ENCODE assay signal across 8 cellular contexts in the genomic region with DNA sequence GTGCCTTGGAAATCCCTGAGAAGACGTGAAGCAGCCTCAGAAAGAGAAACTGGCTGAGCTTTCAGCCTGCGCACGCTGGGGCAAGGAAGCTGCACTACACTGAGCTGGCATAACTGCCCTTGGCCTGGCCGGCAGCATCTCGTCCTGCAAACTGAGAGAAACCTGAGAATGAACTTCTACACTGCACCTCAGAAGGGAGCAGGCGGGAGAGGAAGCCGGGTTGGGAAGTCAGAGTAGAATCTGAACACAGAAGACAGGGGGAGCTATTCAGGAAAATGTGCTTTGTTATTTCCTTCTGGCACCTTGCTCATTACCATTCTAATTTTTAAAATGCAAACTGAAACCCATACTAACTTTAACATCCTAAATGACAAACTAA.
DNase-seq lines count a peak whose midpoint lies in the region; ATAC-seq and TF ChIP-seq lines count a peak whose summit lies in the region.

No MANE protein-coding gene starts in this region.

- peak; percentile 16 for TF ChIP-seq CTCF in GM10248 (IDR thresholded peaks at IDR 0.05; ENCODE audit: control extremely low read depth, extremely low read depth, low read depth, missing control alignments)
- TF ChIP-seq CTCF in fibroblast of lung (conservative IDR thresholded peaks at IDR 0.05 in 1 of 2, IDR thresholded peaks at IDR 0.05 in 1 of 2; ENCODE audit: low read depth in 1 of 2, low read length in 2 of 2), result peak in 1 of 2 donors; percentile 28

- POLR2A ChIA-PET in GM10248 (lab: Yijun Ruan, JAX), result no interaction called here

- H3K4me1 ChIP-seq in fibroblast of lung (ENCODE audit: control insufficient read depth, extremely low read depth, insufficient read depth, low read length), result peaks cover 10% of the 10 kb centered on the region

- H3K9ac ChIP-seq in fibroblast of lung (ENCODE audit: insufficient read depth, low read length), result peak overlapping the region; percentile 33

- in situ Hi-C loops in G401 (cut with HindIII; ENCODE audit: low sequenced_read_pairs), result no loop called here

- H3K4me3 ChIP-seq in fibroblast of lung (replicated peaks in 1 of 4; ENCODE audit: control extremely low read depth in 1 of 4, insufficient read depth in 1 of 4, low read depth in 3 of 4, low read length in 4 of 4), result peak overlapping the region in 3 of 4 experiments; percentile 6 to 24 (median 8)

- CTCF ChIA-PET in GM10248 (lab: Yijun Ruan, JAX), result interaction anchor here (0.7 to 3.3 kb wide), 18 partner anchors 10 to 113 kb away, joined by 3 to 30 read pairs (median 3); no protein-coding TSS in a partner anchor

- peaks cover 78% of the 10 kb centered on the region for H3K79me2 ChIP-seq in fibroblast of lung (ENCODE audit: control insufficient read depth, insufficient read depth, low read length)

- H3K36me3 ChIP-seq in fibroblast of lung (ENCODE audit: control insufficient read depth, insufficient read depth, low read length), result no peaks in the 10 kb centered on the region

- peak overlapping the region; percentile 74 for H3K4me2 ChIP-seq in fibroblast of lung (ENCODE audit: extremely low read depth, insufficient read depth, low read length)

- H3K9me3 ChIP-seq in fibroblast of lung (ENCODE audit: control insufficient read depth, insufficient read depth, low read depth, low read length), result no peaks in the 10 kb centered on the region

- no peak overlapping the region for H2AFZ ChIP-seq in fibroblast of lung (ENCODE audit: low read length)

- DNase-seq in GM10248 (ENCODE audit: extremely low spot score), result peak; percentile 16
- no peak for DNase-seq in fibroblast of lung (ENCODE audit: low read depth in 2 of 2)
- peak; percentile 71 for DNase-seq in pons (ENCODE audit: low spot score)
- no peak for DNase-seq in G401 (ENCODE audit: low spot score)
- DNase-seq in hippocampal formation (lab: John Stamatoyannopoulos, UW), result no peak
- no peak for DNase-seq in NCI-H1092 treated with DMSO at 0.1 percent for 48 hours (lab: John Stamatoyannopoulos, UW)
- no peak for DNase-seq in HPDE6-E6E7 (ENCODE audit: extremely low spot score)

- H4K20me1 ChIP-seq in fibroblast of lung (ENCODE audit: control insufficient read depth, extremely low read depth, insufficient read depth, low read length), result no peaks in the 10 kb centered on the region

- no peaks in the 10 kb centered on the region for H3K27me3 ChIP-seq in fibroblast of lung (ENCODE audit: control insufficient read depth, insufficient read depth, low read length)

- H3K27ac ChIP-seq in fibroblast of lung (ENCODE audit: insufficient read depth, low read length), result peak overlapping the region; percentile 44

- peak; percentile 49 for ATAC-seq in HG03442 (IDR thresholded peaks at IDR 0.05; ENCODE audit: unreplicated experiment)

Comparison
In these comparisons a context has a peak if more than half of its experiments do, and no peak if none do; other contexts are left out.
1. DNase-seq: peak in GM10248 (single experiment) and pons (single experiment); none in fibroblast of lung (0 of 2), G401 (single experiment), hippocampal formation (0 of 2), NCI-H1092 treated with DMSO at 0.1 percent for 48 hours (single experiment) and HPDE6-E6E7 (single experiment).